In genomic region chr20:54161008-54161820, GRCh38 we compare ENCODE assay signal across 27 cellular contexts. TPM values are rescaled to one million over a fixed set of nuclear protein-coding genes. Genes with fewer than 3 reads are reported as not detected.
"Had no signal": no experiment of that assay in that cellular context is flagged by ENCODE, and none has a peak within 500 bp of the region (broad histone marks: within the 10 kb centered on the region; RNA-seq: fewer than 3 reads in every experiment).

No MANE protein-coding gene starts in this region.

- H3K27ac Mint-ChIP-seq: IgD-negative memory B cell, T-cell had no signal

- DNase-seq: MG63; NCI-H1092; NCI-H1436; NCI-H187; NCI-H2029; NCI-H2081 treated with DMSO at 0.1 percent for 48 hours; NCI-H2171; NCI-H226; NCI-H446; NCI-H510A; NCI-H524 treated with DMSO at 0.1 percent for 48 hours; NCI-H69; NCI-H774; NK-92 treated with Interleukin-12 subunit alpha and Interleukin-12 subunit beta, amount 100 ng/mL, for 24 hours; PC-3; SHP77; SK-N-SH; SW 1271; T-cell had no signal

- H3K4me3 Mint-ChIP-seq: T-cell had no signal

- H3K36me3 Mint-ChIP-seq: IgD-negative memory B cell, T-cell had no signal

- H3K9me3 Mint-ChIP-seq: IgD-negative memory B cell, T-cell had no signal

- H3K4me1 Mint-ChIP-seq: IgD-negative memory B cell, T-cell had no signal

- H3K27ac ChIP-seq: KMS-11, RWPE1 had no signal

- ATAC-seq: K562, Panc1, PC-3, T-cell had no signal

- H3K9me3 ChIP-seq: MG63, SK-N-SH had no signal

- H3K4me3 ChIP-seq: K562, MG63 had no signal

- H3K36me3 ChIP-seq: MG63 had no signal

RNA-seq across cellular contexts. Expression of gene CYP24A1, which starts 12.6 kb away (rescaled TPM):
- total RNA-seq: K562, LHCN-M2, OCI-LY7, SK-MEL-5 had no signal
